ENCODE assay signal across 9 cellular contexts in the genomic region with DNA sequence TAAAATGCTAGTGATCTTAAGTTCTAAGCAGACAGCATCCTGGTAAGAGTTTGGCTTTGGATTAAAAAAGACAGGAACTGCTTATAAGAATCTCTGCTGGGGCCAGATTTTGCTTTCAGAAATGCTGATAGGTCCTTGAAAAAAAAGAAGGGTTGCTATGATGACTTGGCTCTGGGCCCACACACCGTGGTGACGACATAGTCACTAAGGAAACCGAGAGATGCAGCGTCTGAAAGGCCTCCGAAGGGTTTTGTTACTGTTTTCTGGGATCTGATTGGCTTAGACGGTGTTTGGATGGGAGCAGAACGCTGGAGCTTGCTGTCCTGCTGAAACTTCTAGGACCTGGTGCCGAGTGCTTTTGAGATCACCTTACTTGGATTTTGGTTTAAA. TPM values are rescaled to one million over a fixed set of nuclear protein-coding genes. Genes with fewer than 3 reads are reported as not detected.
DNase-seq lines count a peak whose midpoint lies in the region; ATAC-seq, FAIRE-seq and TF ChIP-seq lines count a peak whose summit lies in the region.
"Had no signal": no experiment of that assay in that cellular context is flagged by ENCODE, and none has a peak within 500 bp of the region (broad histone marks: within the 10 kb centered on the region; RNA-seq: fewer than 3 reads in every experiment).

No MANE protein-coding gene starts in this region.

- peaks cover 5 to 15% of the 10 kb centered on the region in 2 experiments; a peak in 2 of 3 replicates for H3K36me3 ChIP-seq in HEK293 (ENCODE audit: control insufficient read depth in 2 of 2, insufficient read depth in 1 of 2, low read length in 2 of 2)
- peaks cover 4 to 8% of the 10 kb centered on the region in 2 experiments for H3K36me3 ChIP-seq in endothelial cell of umbilical vein (ENCODE audit: control insufficient read depth in 2 of 2, extremely low read depth in 1 of 2, insufficient read depth in 2 of 2, low read length in 2 of 2)

- BruUV-seq in Calu3 (replicated peaks; lab: Mats Ljungman, UMichigan), result no TSS peak
- no TSS peak for BruUV-seq in endothelial cell of umbilical vein (replicated peaks; lab: Mats Ljungman, UMichigan)

- no peaks in the 10 kb centered on the region for H3K9me3 ChIP-seq in HEK293 (ENCODE audit: control insufficient read depth, insufficient read depth, low read depth, low read length)
- no peaks in the 10 kb centered on the region for H3K9me3 ChIP-seq in endothelial cell of umbilical vein (replicated peaks; ENCODE audit: control insufficient read depth, insufficient read depth, low read length)

- H3K4me1 Mint-ChIP-seq in Calu3 (ENCODE audit: low read depth, unreplicated experiment) (peaks cover 19% of the 10 kb centered on the region), naive B cell (peaks cover 39 to 60% (median 43%) of the 10 kb centered on the region in 3 donors)

- TF ChIP-seq CTCF in Calu3 (IDR thresholded peaks at IDR 0.05; ENCODE audit: unreplicated experiment) (no peak), HEK293 (tag by site-specific recombination; IDR thresholded peaks at IDR 0.05) (no peak), endothelial cell of umbilical vein (IDR thresholded peaks at IDR 0.05; ENCODE audit: extremely low read depth in 1 of 2, insufficient read depth in 1 of 2, low read depth in 1 of 2, low read length in 2 of 2) (no peak)

- peak overlapping the region; percentile 40 for H2AFZ ChIP-seq in endothelial cell of umbilical vein (ENCODE audit: low read depth, low read length)

- H3K9me3 Mint-ChIP-seq in Calu3 (ENCODE audit: low read depth, unreplicated experiment) (no peaks in the 10 kb centered on the region), naive B cell (no peaks in the 10 kb centered on the region)

- CTCF ChIA-PET in Calu3 (lab: Charles Lee) (interaction anchor here (1.2 kb wide), 1 partner anchor 46 kb away, joined by 3 read pairs; no protein-coding TSS in a partner anchor), HEK293 (lab: Yijun Ruan, JAX) (interaction anchor here (0.6 to 2.1 kb wide), 10 partner anchors 11 to 973 kb away, joined by 3 to 7 read pairs (median 3); no protein-coding TSS in a partner anchor), endothelial cell of umbilical vein (lab: Charles Lee) (interaction anchor here (0.7 to 2.6 kb wide), 19 partner anchors 8 to 235 kb away, joined by 3 to 22 read pairs (median 4); a partner anchor contains a TSS)

- peaks cover 56% of the 10 kb centered on the region for H3K79me2 ChIP-seq in endothelial cell of umbilical vein (ENCODE audit: control insufficient read depth, insufficient read depth, low read length)

- dilution Hi-C loops in endothelial cell of umbilical vein (cut with MboI; ENCODE audit: extremely low pct_ligation_motif_present, low sequenced_read_pairs), result no loop called here

- H3K27me3 Mint-ChIP-seq in Calu3 (ENCODE audit: unreplicated experiment) (no peaks in the 10 kb centered on the region), naive B cell (no peaks in the 10 kb centered on the region)

- DNase-seq in Calu3, result peak; percentile 56
- peak; percentile 66 for DNase-seq in NCI-H446 treated with DMSO at 0.1 percent for 48 hours (lab: John Stamatoyannopoulos, UW)
- peak; percentile 87 for DNase-seq in activated CD8-positive, alpha-beta memory T cell treated with anti-CD3 and anti-CD28 coated beads, Interleukin-2, amount 50 U/mL, for 4 hours
- DNase-seq in endothelial cell of umbilical vein (ENCODE audit: low read depth, low spot score), result peak; percentile 97
- DNase-seq in naive B cell, result peak; percentile 73
- peak; percentile 70 for DNase-seq in stimulated activated CD8-positive, alpha-beta memory T cell treated with anti-CD3 and anti-CD28 coated beads, Interleukin-7, amount 100 ng/mL, for 24 hours (ENCODE audit: low read depth)

- peak overlapping the region; percentile 96 for H3K9ac ChIP-seq in endothelial cell of umbilical vein (replicated peaks; ENCODE audit: extremely low read depth, insufficient read depth, low read length)

- POLR2A ChIA-PET in HEK293 (lab: Yijun Ruan, JAX), result no interaction called here
- POLR2A ChIA-PET in endothelial cell of umbilical vein (lab: Charles Lee), result interaction anchor here (0.7 to 1.4 kb wide), 2 partner anchors 10 to 17 kb away, joined by 3 to 4 read pairs; no protein-coding TSS in a partner anchor

- H3K4me3 ChIP-seq in HEK293 (ENCODE audit: low read depth, low read length) (no peak overlapping the region), endothelial cell of umbilical vein (replicated peaks in 1 of 3; ENCODE audit: insufficient read depth in 1 of 3, low read depth in 1 of 3, low read length in 3 of 3) (peak overlapping the region in 1 of 3 experiments; percentile 44)

- peak overlapping the region; percentile 80 for H3K4me2 ChIP-seq in endothelial cell of umbilical vein (ENCODE audit: insufficient read depth, low read length)

- peak; percentile 85 to 90 for ATAC-seq in naive B cell (ENCODE audit: low read depth in 2 of 2)
- no peak for ATAC-seq in GM19455 (IDR thresholded peaks at IDR 0.05; ENCODE audit: unreplicated experiment)

- H3K27me3 ChIP-seq in endothelial cell of umbilical vein (ENCODE audit: control insufficient read depth in 2 of 2, insufficient read depth in 2 of 2, low read length in 2 of 2), result no peaks in the 10 kb centered on the region

- no peak for TF ChIP-seq POLR2A in endothelial cell of umbilical vein (IDR thresholded peaks at IDR 0.05; ENCODE audit: low read depth, low read length)

- peaks cover 27% of the 10 kb centered on the region for H3K4me1 ChIP-seq in HEK293 (ENCODE audit: control insufficient read depth, insufficient read depth, low read length)
- H3K4me1 ChIP-seq in endothelial cell of umbilical vein (ENCODE audit: control insufficient read depth, extremely low read depth, insufficient read depth, low read length), result peaks cover 33% of the 10 kb centered on the region

- H3K27ac Mint-ChIP-seq in Calu3 (ENCODE audit: unreplicated experiment) (peak overlapping the region; percentile 8), naive B cell (peak overlapping the region; percentile 97 to 99 (median 98))

- H3K36me3 Mint-ChIP-seq in Calu3 (ENCODE audit: insufficient read depth, unreplicated experiment) (peaks cover 7% of the 10 kb centered on the region), naive B cell (no peaks in the 10 kb centered on the region)

- H3K27ac ChIP-seq in HEK293 (ENCODE audit: extremely low read depth, low read depth, low read length) (peak overlapping the region; percentile 60; the same call in 1 of the 2 replicates), endothelial cell of umbilical vein (ENCODE audit: insufficient read depth, low read depth, low read length) (peak overlapping the region; percentile 99)

- H3K4me3 Mint-ChIP-seq in Calu3 (ENCODE audit: low read depth, unreplicated experiment) (no peak overlapping the region), naive B cell (peak overlapping the region; percentile 12 to 72 (median 56))

- intact Hi-C loops in Calu3 (cut with micrococcal nuclease; ENCODE audit: unreplicated experiment), result no loop called here
- intact Hi-C loops in endothelial cell of umbilical vein (cut with micrococcal nuclease), result loop anchor here (1.0 to 10.0 kb wide), 6 partner anchors 9 to 1293 kb away; a partner anchor contains a TSS

- H3K9me1 ChIP-seq in endothelial cell of umbilical vein (replicated peaks; ENCODE audit: control insufficient read depth, extremely low read depth, insufficient read depth, low read length), result no peaks in the 10 kb centered on the region

- no peaks in the 10 kb centered on the region for H4K20me1 ChIP-seq in endothelial cell of umbilical vein (replicated peaks; ENCODE audit: control insufficient read depth, extremely low read depth, insufficient read depth, low read length)

- peak; percentile 96 for FAIRE-seq in endothelial cell of umbilical vein (lab: Jason Lieb, UNC)

TF ChIP-seq in HEK293, 187 proteins besides CTCF, POLR2A, EP300 and RAD21 (continues in another document):
- TF ChIP-seq ZNF654 (tag by site-specific recombination; IDR thresholded peaks at IDR 0.05; ENCODE audit: low read depth), result no peak

TF ChIP-seq in endothelial cell of umbilical vein, 7 proteins besides CTCF, POLR2A, EP300 and RAD21:
- TF ChIP-seq GATA2 (IDR thresholded peaks at IDR 0.05; ENCODE audit: insufficient read depth, insufficient read length, low read depth, low read length) (no peak), JUN (IDR thresholded peaks at IDR 0.05; ENCODE audit: borderline replicate concordance, insufficient read depth, insufficient read length, low read depth) (no peak), MYC (IDR thresholded peaks at IDR 0.05; ENCODE audit: low read depth, low read length) (no peak), POLR2AphosphoS5 (IDR thresholded peaks at IDR 0.05; ENCODE audit: insufficient read depth, low read depth, low read length) (no peak), FOS (IDR thresholded peaks at IDR 0.05; ENCODE audit: borderline replicate concordance, insufficient read depth, low read length) (no peak), EZH2 (IDR thresholded peaks at IDR 0.05; ENCODE audit: borderline replicate concordance, low read depth, low read length, severe bottlenecking) (no peak)
- TF ChIP-seq, protein P1, sequence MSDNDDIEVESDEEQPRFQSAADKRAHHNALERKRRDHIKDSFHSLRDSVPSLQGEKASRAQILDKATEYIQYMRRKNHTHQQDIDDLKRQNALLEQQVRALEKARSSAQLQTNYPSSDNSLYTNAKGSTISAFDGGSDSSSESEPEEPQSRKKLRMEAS (IDR thresholded peaks at IDR 0.05; ENCODE audit: insufficient read depth, insufficient read length), result no peak

RNA-seq across cellular contexts. Expression of a gene that starts 8.4 kb away (rescaled TPM):
- total RNA-seq in Calu3 (2022), result 33.5 and 35.0 TPM in 2 replicates
- total RNA-seq in endothelial cell of umbilical vein, result 20.2 and 44.2 TPM in 2 replicates
- 19.2 and 25.6 TPM in 2 replicates for polyA plus RNA-seq in endothelial cell of umbilical vein
- 20.2 and 23.6 TPM in 2 replicates for polyA plus RNA-seq in endothelial cell of umbilical vein (2011; cell fraction: cytosol; rRNA removed)
- 89.7 and 94.0 TPM in 2 replicates for polyA plus RNA-seq in endothelial cell of umbilical vein (2011; cell fraction: nucleus; rRNA removed)
- 71.2 and 114 TPM in 2 replicates for polyA plus RNA-seq in endothelial cell of umbilical vein (2012)
- 56.6 and 57.8 TPM in 2 replicates for polyA minus RNA-seq in endothelial cell of umbilical vein
- polyA minus RNA-seq in endothelial cell of umbilical vein (2011; cell fraction: cytosol; rRNA and poly(A)+ RNA removed), result 9.1 TPM
- polyA minus RNA-seq in endothelial cell of umbilical vein (2011; cell fraction: nucleus; rRNA and poly(A)+ RNA removed), result 40.2 and 54.7 TPM in 2 replicates
- polyA plus RNA-seq in naive B cell (ENCODE audit: low read depth in 6 of 6), result 10 to 100 TPM; 11.2 to 72.1 (median 37.0) TPM

RNA-seq across cellular contexts. Expression of a gene that starts 33.4 kb away (rescaled TPM):
- total RNA-seq in Calu3 (2022) (not detected in 2 replicates), endothelial cell of umbilical vein (not detected in 2 replicates)
- polyA plus RNA-seq in endothelial cell of umbilical vein (not detected in 2 replicates), naive B cell (ENCODE audit: low read depth in 6 of 6) (under 1 TPM in 2 of 6 donors, not detected in 4; 0.55 to 0.57 TPM)
- not detected in 2 replicates for polyA plus RNA-seq in endothelial cell of umbilical vein (2011; cell fraction: cytosol; rRNA removed)
- not detected in 2 replicates for polyA plus RNA-seq in endothelial cell of umbilical vein (2011; cell fraction: nucleus; rRNA removed)
- not detected in 2 replicates for polyA plus RNA-seq in endothelial cell of umbilical vein (2012)
- polyA minus RNA-seq in endothelial cell of umbilical vein, result not detected in 2 replicates
- not detected for polyA minus RNA-seq in endothelial cell of umbilical vein (2011; cell fraction: cytosol; rRNA and poly(A)+ RNA removed)
- not detected in 2 replicates for polyA minus RNA-seq in endothelial cell of umbilical vein (2011; cell fraction: nucleus; rRNA and poly(A)+ RNA removed)
- total RNA-seq: NCI-H460 had no signal
